Comparison of ENCODE assay signal across 20 cellular contexts in genomic region chr2:210938228-210938627, GRCh38.
"Had no signal": no experiment of that assay in that cellular context is flagged by ENCODE, and none has a peak within 500 bp of the region (broad histone marks: within the 10 kb centered on the region; RNA-seq: fewer than 3 reads in every experiment).

No MANE protein-coding gene starts in this region.

- ATAC-seq: activated naive CD8-positive, alpha-beta T cell treated with anti-CD3 and anti-CD28 coated beads, Interleukin-2, amount 50 U/mL, for 24 hours; activated T-helper 17 cell treated with anti-CD3 and anti-CD28 coated beads, Interleukin-2, amount 50 U/mL, for 72 hours; effector memory CD8-positive, alpha-beta T cell; gastroesophageal sphincter; SK-N-SH treated with all-trans-retinoic acid at 6 μM for 48 hours had no signal

- H3K4me3 ChIP-seq: gastroesophageal sphincter, lung, ovary, tibial artery, uterus had no signal

- H3K36me3 ChIP-seq: gastroesophageal sphincter, ovary, tibial artery, uterus had no signal

- H3K9me3 ChIP-seq: gastroesophageal sphincter, ovary, tibial artery, uterus had no signal

- H3K27ac ChIP-seq: epithelial cell of prostate, gastroesophageal sphincter, ovary, tibial artery, uterus had no signal

- H3K27me3 ChIP-seq: gastroesophageal sphincter, ovary, tibial artery, uterus had no signal

- H3K4me1 ChIP-seq: gastroesophageal sphincter, tibial artery, uterus had no signal

- DNase-seq: activated CD4-positive, alpha-beta T cell treated with anti-CD3 and anti-CD28 coated beads, Interleukin-2, amount 50 U/mL, for 48 hours; activated CD4-positive, CD25-positive, alpha-beta regulatory T cell treated with anti-CD3 and anti-CD28 coated beads, Interleukin-2, amount 50 U/mL, for 72 hours; activated naive CD4-positive, alpha-beta T cell treated with Interleukin-2 at 50 U/mL for 16 hours; activated naive CD8-positive, alpha-beta T cell treated with anti-CD3 and anti-CD28 coated beads, Interleukin-2, amount 50 U/mL, for 24 hours; dermis blood vessel endothelial cell; effector memory CD8-positive, alpha-beta T cell; hypothalamus; ovary; stimulated activated CD4-positive, alpha-beta T cell treated with anti-CD3 and anti-CD28 coated beads, Interleukin-15, amount 100 ng/mL, for 24 hours; stimulated activated CD4-positive, alpha-beta T cell treated with anti-CD3 and anti-CD28 coated beads, Interleukin-4, amount 100 ng/mL, for 24 hours; stimulated activated naive CD4-positive, alpha-beta T cell; T-helper 1 cell; T1000; tibial artery; uterus had no signal
